ENCODE assay signal across 8 cellular contexts in the genomic region with DNA sequence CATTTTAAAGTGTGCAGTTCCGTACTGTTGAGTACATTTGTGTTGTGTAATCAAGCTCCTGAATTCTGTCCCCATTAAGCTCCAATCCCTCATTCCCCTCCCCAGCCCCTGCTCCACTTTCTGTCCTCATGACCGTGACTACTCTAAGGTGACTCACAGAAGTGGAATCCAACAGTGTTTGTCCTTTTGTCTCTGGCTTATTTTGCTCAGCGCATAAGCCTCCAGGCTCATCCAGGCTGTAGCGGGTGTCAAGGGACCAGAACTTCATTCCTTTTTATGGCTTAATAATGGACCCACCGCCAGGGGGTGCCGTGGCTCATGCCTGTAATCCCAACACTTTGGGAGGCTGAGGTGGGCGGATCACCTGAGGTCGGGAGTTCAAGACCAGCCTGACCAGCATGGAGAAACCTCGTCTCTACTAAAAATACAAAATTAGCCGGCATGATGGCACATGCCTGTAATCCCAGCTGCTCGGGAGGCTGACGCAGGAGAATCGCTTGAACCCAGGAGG. TPM values are rescaled to one million over a fixed set of nuclear protein-coding genes. Genes with fewer than 3 reads are reported as not detected.
DNase-seq lines count a peak whose midpoint lies in the region; ATAC-seq and TF ChIP-seq lines count a peak whose summit lies in the region.
"Not testable (repeated sequence)": the region's sequence is repeated elsewhere in the genome, so short reads cannot be mapped to it uniquely, and the experiment has no call there.

No MANE protein-coding gene starts in this region.

- not testable (repeated sequence) for H3K36me3 ChIP-seq in mammary epithelial cell (ENCODE audit: insufficient read depth, low read length); heart left ventricle

- not testable (repeated sequence) for H3K79me2 ChIP-seq in mammary epithelial cell (ENCODE audit: insufficient read depth, low read length)

- H3K36me3 Mint-ChIP-seq in activated CD4-positive, alpha-beta T cell treated with anti-CD3 and anti-CD28 coated beads, Interleukin-2, amount 10 ng/mL, durations not matched to agents 7 days and 5 days (ENCODE audit: low read depth), result not testable (repeated sequence)

- not testable (repeated sequence) for H2AFZ ChIP-seq in mammary epithelial cell (ENCODE audit: low read depth, low read length)

- WGBS in mammary epithelial cell (ENCODE audit: low coverage, missing lambda C conversion rate), result 23% methylated on average over 10 of the region's 13 CpGs
- WGBS in heart left ventricle, 4 donors, result 56 to 60% (median 57%) methylated on average over 13 of the region's 13 CpGs

- not testable (repeated sequence) for H3K4me3 ChIP-seq in AG04449 (ENCODE audit: low read depth, low read length); mammary epithelial cell (replicated peaks in 1 of 3; ENCODE audit: insufficient read depth in 1 of 3, low read depth in 2 of 3, low read length in 3 of 3); heart left ventricle; retinal pigment epithelial cell (ENCODE audit: low read length)

- TF ChIP-seq POLR2A in heart left ventricle (IDR thresholded peaks at IDR 0.05), result not testable (repeated sequence)

- DNase-seq in AG04449 (ENCODE audit: low read depth, low spot score) (peak; percentile 79), GM04504 (ENCODE audit: low read depth) (peak; percentile 89), OCI-M1 (lab: John Stamatoyannopoulos, UW) (peak; percentile 78), mammary epithelial cell (peak; percentile 92), retinal pigment epithelial cell (ENCODE audit: low read depth) (peak; percentile 94)
- peak; percentile 56 for DNase-seq in activated CD4-positive, alpha-beta T cell treated with anti-CD3 and anti-CD28 coated beads, Interleukin-2, amount 10 ng/mL, durations not matched to agents 7 days and 5 days
- not testable (repeated sequence) for DNase-seq in heart left ventricle

- in situ Hi-C loops in mammary epithelial cell (cut with MboI; ENCODE audit: low sequenced_read_pairs in 2 of 2), result loop anchor here in 1 of 2 donors (5.0 to 25.0 kb wide), 2 partner anchors 75 to 350 kb away; partner anchors contain the start of genes CHTF18, RPUSD1 and SSTR5

- dilution Hi-C loops in mammary epithelial cell (cut with HindIII; ENCODE audit: low sequenced_read_pairs), result loop anchor here (5.0 to 25.0 kb wide), 7 partner anchors 55 to 675 kb away; partner anchors contain the start of genes CHTF18 and RPUSD1

- not testable (repeated sequence) for H3K9me3 ChIP-seq in mammary epithelial cell (replicated peaks; ENCODE audit: insufficient read depth, low read length); heart left ventricle

- H3K27me3 ChIP-seq in mammary epithelial cell (ENCODE audit: insufficient read depth, low read length), result not testable (repeated sequence)
- H3K27me3 ChIP-seq in heart left ventricle, result peaks cover 15 to 46% (median 30%) of the 10 kb centered on the region in 9 donors

- not testable (repeated sequence) for BruUV-seq in mammary epithelial cell (replicated peaks; lab: Mats Ljungman, UMichigan)

- not testable (repeated sequence) for H3K4me2 ChIP-seq in mammary epithelial cell (ENCODE audit: insufficient read depth, low read depth, low read length)

- H3K4me1 ChIP-seq in mammary epithelial cell (ENCODE audit: insufficient read depth, low read length), result peaks cover 22% of the 10 kb centered on the region
- H3K4me1 ChIP-seq in heart left ventricle, result peaks cover 0 to 47% (median 20%) of the 10 kb centered on the region in 12 donors

- H3K27me3 Mint-ChIP-seq in activated CD4-positive, alpha-beta T cell treated with anti-CD3 and anti-CD28 coated beads, Interleukin-2, amount 10 ng/mL, durations not matched to agents 7 days and 5 days, result peaks cover 37% of the 10 kb centered on the region

- H3K9me3 Mint-ChIP-seq in activated CD4-positive, alpha-beta T cell treated with anti-CD3 and anti-CD28 coated beads, Interleukin-2, amount 10 ng/mL, durations not matched to agents 7 days and 5 days, result not testable (repeated sequence)

- ATAC-seq in heart left ventricle, result not testable (repeated sequence)

- peak; percentile 30 for TF ChIP-seq CTCF in AG04449 (IDR thresholded peaks at IDR 0.05; ENCODE audit: insufficient read depth, low read length, missing control alignments)
- TF ChIP-seq CTCF in LNCAP (IDR thresholded peaks at IDR 0.05), result peak; percentile 42
- peak; percentile 28 to 40 for TF ChIP-seq CTCF in mammary epithelial cell (conservative IDR thresholded peaks at IDR 0.05 in 1 of 2, IDR thresholded peaks at IDR 0.05 in 1 of 2; ENCODE audit: extremely low read depth in 1 of 2, insufficient read depth in 1 of 2, low read depth in 1 of 2, low read length in 2 of 2)
- TF ChIP-seq CTCF in heart left ventricle (IDR thresholded peaks at IDR 0.05), result peak in 8 of 12 donors; percentile 11 to 38 (median 24)
- TF ChIP-seq CTCF in retinal pigment epithelial cell (conservative IDR thresholded peaks at IDR 0.05; ENCODE audit: low read depth, low read length), result peak; percentile 58

- CTCF ChIA-PET in AG04449 (lab: Yijun Ruan, JAX) (interaction anchor here (0.6 to 10.1 kb wide), 31 partner anchors 7 to 401 kb away, joined by 3 to 210 read pairs (median 6); partner anchors contain the start of genes ANTKMT, CCDC78, CHTF18 and CIAO3), mammary epithelial cell (lab: Charles Lee; ENCODE audit: low non-redundant PET) (interaction anchor here (0.7 to 0.8 kb wide), 2 partner anchors 8 to 577 kb away, joined by 4 to 8 read pairs; partner anchors contain the start of gene ANTKMT)
- CTCF ChIA-PET in activated CD4-positive, alpha-beta T cell treated with anti-CD3 and anti-CD28 coated beads, Interleukin-2, amount 10 ng/mL, durations not matched to agents 7 days and 5 days (lab: Charles Lee), result interaction anchor here (0.9 to 2.3 kb wide), 15 partner anchors 8 to 390 kb away, joined by 3 to 12 read pairs (median 4); partner anchors contain the start of genes ANTKMT, CCDC78, CHTF18 and CIAO3

- POLR2A ChIA-PET in AG04449 (lab: Yijun Ruan, JAX), result interaction anchor here (1.1 kb wide), 2 partner anchors 9 to 70 kb away, joined by 4 read pairs; no protein-coding TSS in a partner anchor
- POLR2A ChIA-PET in activated CD4-positive, alpha-beta T cell treated with anti-CD3 and anti-CD28 coated beads, Interleukin-2, amount 10 ng/mL, durations not matched to agents 7 days and 5 days (lab: Charles Lee), result not testable (repeated sequence)

- H4K20me1 ChIP-seq in mammary epithelial cell (ENCODE audit: insufficient read depth, low read length), result not testable (repeated sequence)

- intact Hi-C loops in mammary epithelial cell (cut with micrococcal nuclease), result loop anchor here (1.0 to 2.0 kb wide), 3 partner anchors 28 to 258 kb away; partner anchors contain the start of genes CIAO3 and LMF1
- intact Hi-C loops in heart left ventricle (cut with DNase I), result loop anchor here in 4 of 10 donors (5.0 kb wide), 2 partner anchors 35 to 345 kb away; no protein-coding TSS in a partner anchor

- H3K27ac ChIP-seq in mammary epithelial cell (ENCODE audit: insufficient read depth, low read depth, low read length); heart left ventricle: not testable (repeated sequence)

- not testable (repeated sequence) for H3K9ac ChIP-seq in mammary epithelial cell (ENCODE audit: insufficient read depth, low read length)

- not testable (repeated sequence) for H3K4me3 Mint-ChIP-seq in activated CD4-positive, alpha-beta T cell treated with anti-CD3 and anti-CD28 coated beads, Interleukin-2, amount 10 ng/mL, durations not matched to agents 7 days and 5 days

- not testable (repeated sequence) for H3K4me1 Mint-ChIP-seq in activated CD4-positive, alpha-beta T cell treated with anti-CD3 and anti-CD28 coated beads, Interleukin-2, amount 10 ng/mL, durations not matched to agents 7 days and 5 days

- not testable (repeated sequence) for H3K27ac Mint-ChIP-seq in activated CD4-positive, alpha-beta T cell treated with anti-CD3 and anti-CD28 coated beads, Interleukin-2, amount 10 ng/mL, durations not matched to agents 7 days and 5 days

RNA-seq across cellular contexts. Expression of gene METRN, which starts 2.1 kb away (rescaled TPM):
- 1 to 10 TPM; 2.5 to 3.0 TPM for total RNA-seq in activated CD4-positive, alpha-beta T cell treated with anti-CD3 and anti-CD28 coated beads, Interleukin-2, amount 10 ng/mL, durations not matched to agents 7 days and 5 days
- total RNA-seq in mammary epithelial cell, result 10 to 100 TPM; 22.2 to 53.1 TPM
- polyA plus RNA-seq in mammary epithelial cell, result 15.0 TPM
- 2.5 TPM for polyA minus RNA-seq in mammary epithelial cell
- 10 to 100 TPM; 50.5 to 79.4 (median 60.7) TPM for total RNA-seq in heart left ventricle
- 10 to 100 TPM; 31.2 to 69.0 TPM for polyA plus RNA-seq in heart left ventricle

RNA-seq across cellular contexts. Expression of gene FBXL16, which starts 7.2 kb away (rescaled TPM):
- 10 to 100 TPM; 12.7 to 14.3 TPM for total RNA-seq in activated CD4-positive, alpha-beta T cell treated with anti-CD3 and anti-CD28 coated beads, Interleukin-2, amount 10 ng/mL, durations not matched to agents 7 days and 5 days
- total RNA-seq in mammary epithelial cell, result 1 to 10 TPM in 1 of 2 donors, under 1 TPM in 1; 0.33 to 2.6 TPM
- 0.53 TPM for polyA plus RNA-seq in mammary epithelial cell
- polyA minus RNA-seq in mammary epithelial cell, result 1.8 TPM
- total RNA-seq in heart left ventricle, result under 1 TPM in 3 of 9 donors, not detected in 6; 0.59 to 1.00 (median 0.60) TPM
- under 1 TPM; 0.03 to 0.11 TPM for polyA plus RNA-seq in heart left ventricle

RNA-seq across cellular contexts. Expression of gene ANTKMT, which starts 8.2 kb away (rescaled TPM):
- total RNA-seq in activated CD4-positive, alpha-beta T cell treated with anti-CD3 and anti-CD28 coated beads, Interleukin-2, amount 10 ng/mL, durations not matched to agents 7 days and 5 days, result 1 to 10 TPM; 5.5 to 8.7 TPM
- total RNA-seq in mammary epithelial cell (10 to 100 TPM; 13.5 to 35.4 TPM), heart left ventricle (10 to 100 TPM; 30.2 to 48.6 (median 36.0) TPM)
- polyA plus RNA-seq in mammary epithelial cell (12.6 TPM), heart left ventricle (10 to 100 TPM; 22.9 to 42.4 TPM)
- 0.72 TPM for polyA minus RNA-seq in mammary epithelial cell

RNA-seq across cellular contexts. Expression of gene CCDC78, which starts 13.4 kb away (rescaled TPM):
- total RNA-seq in activated CD4-positive, alpha-beta T cell treated with anti-CD3 and anti-CD28 coated beads, Interleukin-2, amount 10 ng/mL, durations not matched to agents 7 days and 5 days, result 1 to 10 TPM; 1.6 to 2.3 TPM
- total RNA-seq in mammary epithelial cell (1 to 10 TPM; 3.0 to 5.8 TPM), heart left ventricle (1 to 10 TPM in 1 of 9 donors, under 1 TPM in 5, not detected in 3; 0.35 to 1.3 (median 0.54) TPM)
- polyA plus RNA-seq in mammary epithelial cell (3.5 TPM), heart left ventricle (1 to 10 TPM in 1 of 2 donors, under 1 TPM in 1; 0.60 to 1.3 TPM)
- polyA minus RNA-seq in mammary epithelial cell, result not detected

RNA-seq across cellular contexts. Expression of gene HAGHL, which starts 14.1 kb away (rescaled TPM):
- 1 to 10 TPM; 5.0 to 5.7 TPM for total RNA-seq in activated CD4-positive, alpha-beta T cell treated with anti-CD3 and anti-CD28 coated beads, Interleukin-2, amount 10 ng/mL, durations not matched to agents 7 days and 5 days
- total RNA-seq in mammary epithelial cell (10 to 100 TPM in 1 of 2 donors, 1 to 10 TPM in 1; 8.0 to 20.2 TPM), heart left ventricle (10 to 100 TPM in 7 of 9 donors, 1 to 10 TPM in 2; 5.0 to 16.4 (median 11.9) TPM)
- polyA plus RNA-seq in mammary epithelial cell (8.0 TPM), heart left ventricle (10 to 100 TPM; 11.3 to 44.2 TPM)
- 1.0 TPM for polyA minus RNA-seq in mammary epithelial cell

Comparison
In these comparisons a context has a peak if more than half of its experiments do, and no peak if none do; other contexts are left out.
1. RNA of gene METRN, which starts 2.1 kb away (total RNA-seq): 50.5 to 79.4 TPM in heart left ventricle and 22.2 to 53.1 TPM in mammary epithelial cell; 2.5 to 3.0 TPM in activated CD4-positive, alpha-beta T cell treated with anti-CD3 and anti-CD28 coated beads, Interleukin-2, amount 10 ng/mL, durations not matched to agents 7 days and 5 days; every median in the first group is over 4 times any median in the second.
2. Peak in every context shown above with its lines, with median percentiles within 50 percentile points of each other: CTCF ChIP-seq.